Comparison of ENCODE assay signal across 1 cellular context in genomic region chr11:45659031-45659817, GRCh38.
TF ChIP-seq lines count a peak whose summit lies in the region.

No MANE protein-coding gene starts in this region.

TF ChIP-seq in endothelial cell of umbilical vein, 7 proteins besides CTCF, POLR2A, EP300 and RAD21:
- no peak for TF ChIP-seq MAX (IDR thresholded peaks at IDR 0.05; ENCODE audit: insufficient read depth, insufficient read length)
- no peak for TF ChIP-seq POLR2AphosphoS5 (IDR thresholded peaks at IDR 0.05; ENCODE audit: insufficient read depth, low read depth, low read length)
- no peak for TF ChIP-seq FOS (IDR thresholded peaks at IDR 0.05; ENCODE audit: borderline replicate concordance, insufficient read depth, low read length)
- TF ChIP-seq JUN (IDR thresholded peaks at IDR 0.05; ENCODE audit: borderline replicate concordance, insufficient read depth, insufficient read length, low read depth): no peak
- no peak for TF ChIP-seq EZH2 (IDR thresholded peaks at IDR 0.05; ENCODE audit: borderline replicate concordance, low read depth, low read length, severe bottlenecking)
- TF ChIP-seq MYC (IDR thresholded peaks at IDR 0.05; ENCODE audit: low read depth, low read length): no peak
- TF ChIP-seq GATA2 (IDR thresholded peaks at IDR 0.05; ENCODE audit: insufficient read depth, insufficient read length, low read depth, low read length): no peak
